In genomic region chr13:100491164-100491847, GRCh38 we compare ENCODE assay signal across 10 cellular contexts.
DNase-seq lines count a peak whose midpoint lies in the region; ATAC-seq, FAIRE-seq and TF ChIP-seq lines count a peak whose summit lies in the region.
"Had no signal": no experiment of that assay in that cellular context is flagged by ENCODE, and none has a peak within 500 bp of the region (broad histone marks: within the 10 kb centered on the region; RNA-seq: fewer than 3 reads in every experiment).

No MANE protein-coding gene starts in this region.

- TF ChIP-seq EP300 in Ishikawa (IDR thresholded peaks at IDR 0.05; ENCODE audit: borderline replicate concordance), result no peak

- DNase-seq in adrenal gland, result peak; percentile 21 to 73 (median 59)
- DNase-seq in Right ventricle myocardium superior, result peak; percentile 70
- no peak for DNase-seq in frontal cortex (ENCODE audit: low spot score in 2 of 2)
- no peak for DNase-seq in GM12892 (ENCODE audit: insufficient read length)
- no peak for DNase-seq in NCI-H1417 treated with DMSO at 0.1 percent for 48 hours (lab: John Stamatoyannopoulos, UW)
- DNase-seq: activated naive CD8-positive, alpha-beta T cell treated with anti-CD3 and anti-CD28 coated beads for 36 hours; stimulated activated naive B cell treated with anti-CD40 and anti-IgM and Interleukin-4, amounts not matched to agents 10 μg/mL and 1 μg/mL and 100 μg/mL, for 72 hours had no signal

- H3K27ac ChIP-seq in adrenal gland, result peak overlapping the region in 3 of 5 donors; percentile 14 to 71 (median 64)

- intact Hi-C loops in adrenal gland (cut with DNase I) (no loop called here), Right ventricle myocardium superior (cut with DNase I) (no loop called here)

- H3K36me3 ChIP-seq in adrenal gland (replicated peaks in 1 of 2), result no peaks in the 10 kb centered on the region
- no peaks in the 10 kb centered on the region for H3K36me3 ChIP-seq in skeletal muscle satellite cell (ENCODE audit: insufficient read depth, low read length)

- peak overlapping the region; percentile 19 for H3K4me2 ChIP-seq in skeletal muscle satellite cell (ENCODE audit: low read length)

- H3K4me3 ChIP-seq in adrenal gland (no peak overlapping the region), skeletal muscle satellite cell (ENCODE audit: low read length) (no peak overlapping the region)

- peak in 3 of 6 experiments; percentile 7 to 27 (median 20) for TF ChIP-seq CTCF in adrenal gland (IDR thresholded peaks at IDR 0.05)

- TF ChIP-seq RAD21 in Ishikawa (IDR thresholded peaks at IDR 0.05; ENCODE audit: low read depth), result 0 out of 2 replicates have a peak, but pooled peaks have one; percentile 14

- peak; percentile 94 for ATAC-seq in Right ventricle myocardium superior (ENCODE audit: poor library complexity)
- ATAC-seq: activated CD4-positive, CD25-positive, alpha-beta regulatory T cell treated with anti-CD3 and anti-CD28 coated beads, Interleukin-2, amount 50 U/mL, for 24 hours; stimulated activated naive B cell treated with anti-CD40 and anti-IgM and Interleukin-4, amounts not matched to agents 10 μg/mL and 1 μg/mL and 100 μg/mL, for 72 hours had no signal

- 43 to 53% (median 48%) methylated on average over 8 of the region's 8 CpGs for WGBS in adrenal gland, 4 donors

- H3K9ac ChIP-seq in skeletal muscle satellite cell (ENCODE audit: low read depth, low read length), result no peak overlapping the region

- H3K4me1 ChIP-seq in adrenal gland (replicated peaks in 1 of 2) (peaks cover 0 to 20% of the 10 kb centered on the region in 2 donors), skeletal muscle satellite cell (ENCODE audit: control insufficient read depth, insufficient read depth, low read length) (peaks cover 19% of the 10 kb centered on the region)

- H3K9me3 ChIP-seq in adrenal gland (replicated peaks in 1 of 3) (no peaks in the 10 kb centered on the region), skeletal muscle satellite cell (replicated peaks; ENCODE audit: low read length) (no peaks in the 10 kb centered on the region)

- FAIRE-seq in frontal cortex (lab: Jason Lieb, UNC) (no peak), GM12892 (lab: Jason Lieb, UNC) (no peak)

- no peaks in the 10 kb centered on the region for H3K27me3 ChIP-seq in adrenal gland
- H3K27me3 ChIP-seq in skeletal muscle satellite cell (ENCODE audit: control insufficient read depth, insufficient read depth, low read length), result no peaks in the 10 kb centered on the region

- TF ChIP-seq POLR2A in adrenal gland (IDR thresholded peaks at IDR 0.05) (no peak), GM12892 (IDR thresholded peaks at IDR 0.05; ENCODE audit: low read depth, low read length) (no peak)

TF ChIP-seq in Ishikawa, 13 proteins besides CTCF, POLR2A, EP300 and RAD21:
- no peak for TF ChIP-seq TEAD4 (IDR thresholded peaks at IDR 0.05)
- peak; percentile 84 for TF ChIP-seq USF1 (IDR thresholded peaks at IDR 0.05)
- no peak for TF ChIP-seq NFIC (IDR thresholded peaks at IDR 0.05)

Comparison
In these comparisons a context has a peak if more than half of its experiments do, and no peak if none do; other contexts are left out.
1. DNase-seq: peak in adrenal gland (7 of 7) and Right ventricle myocardium superior (single experiment); none in frontal cortex (0 of 2), GM12892 (single experiment) and NCI-H1417 treated with DMSO at 0.1 percent for 48 hours (single experiment).